Comparison of ENCODE assay signal across 8 cellular contexts in the genomic region with DNA sequence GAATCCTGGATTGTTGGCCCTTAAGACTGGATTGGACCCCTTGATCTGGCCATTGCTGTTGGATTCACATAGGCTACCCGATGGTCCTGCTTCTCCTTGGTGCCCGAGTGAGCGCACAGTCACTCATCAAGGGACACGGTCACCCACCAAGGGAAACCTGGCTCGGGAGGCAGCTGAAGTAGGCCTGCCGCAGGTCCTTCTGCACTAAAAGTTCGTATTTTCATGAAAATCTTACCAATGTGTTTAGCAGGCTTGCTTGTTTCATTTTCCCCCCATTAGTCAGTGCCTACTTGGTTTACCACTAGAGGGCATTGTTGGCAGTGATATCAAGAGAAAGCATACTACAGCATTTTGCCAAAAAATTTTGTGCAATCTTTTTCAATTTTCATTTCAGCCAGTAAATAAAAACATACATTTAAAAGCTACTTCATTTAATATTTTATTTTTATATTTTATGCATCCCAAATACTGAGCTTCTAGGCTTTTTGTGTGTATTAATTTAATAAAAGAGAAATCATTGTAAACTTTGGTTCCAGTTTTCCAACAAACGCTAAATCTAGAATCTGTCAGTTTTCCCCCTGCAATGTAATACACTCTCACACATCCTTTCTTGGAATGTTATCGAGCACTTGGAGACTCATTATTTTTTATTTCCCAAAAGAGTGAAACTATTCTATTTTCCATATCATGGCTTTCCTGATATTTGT.
DNase-seq lines count a peak whose midpoint lies in the region; ATAC-seq and TF ChIP-seq lines count a peak whose summit lies in the region.

No MANE protein-coding gene starts in this region.

- H3K36me3 ChIP-seq in GM23248 (ENCODE audit: low read depth) (no peaks in the 10 kb centered on the region), endodermal cell (ENCODE audit: control insufficient read depth, insufficient read depth, low read length) (no peaks in the 10 kb centered on the region), mucosa of descending colon (ENCODE audit: low read depth) (no peaks in the 10 kb centered on the region), aorta (ENCODE audit: control insufficient read depth in 1 of 2, insufficient read depth in 2 of 2, low read length in 1 of 2) (no peaks in the 10 kb centered on the region)

- peaks cover 13% of the 10 kb centered on the region for H3K4me1 ChIP-seq in GM23248 (ENCODE audit: insufficient read depth)
- H3K4me1 ChIP-seq in endodermal cell (ENCODE audit: control insufficient read depth, insufficient read depth, low read length), result peaks cover 10% of the 10 kb centered on the region
- peaks cover 16% of the 10 kb centered on the region for H3K4me1 ChIP-seq in mucosa of descending colon (ENCODE audit: low read depth)
- peaks cover 0 to 2% of the 10 kb centered on the region in 2 donors for H3K4me1 ChIP-seq in aorta (ENCODE audit: control insufficient read depth in 1 of 2, insufficient read depth in 2 of 2, low read length in 2 of 2)

- H3K9me3 Mint-ChIP-seq in T-cell (no peaks in the 10 kb centered on the region), endodermal cell (no peaks in the 10 kb centered on the region)

- TF ChIP-seq CTCF in NB4 (IDR thresholded peaks at IDR 0.05; ENCODE audit: low read depth, low read length), result peak; percentile 98
- TF ChIP-seq CTCF in endodermal cell (conservative IDR thresholded peaks at IDR 0.05), result peak; percentile 100
- peak; percentile 62 for TF ChIP-seq CTCF in mucosa of descending colon (IDR thresholded peaks at IDR 0.05)

- H3K4me3 Mint-ChIP-seq in T-cell (peak overlapping the region in 2 of 3 donors; percentile 2 to 74), endodermal cell (no peak overlapping the region)

- peak; percentile 60 for DNase-seq in activated CD8-positive, alpha-beta memory T cell treated with anti-CD3 and anti-CD28 coated beads for 24 hours
- DNase-seq in activated CD8-positive, alpha-beta memory T cell treated with anti-CD3 and anti-CD28 coated beads, Interleukin-2, amount 50 U/mL, for 48 hours, result no peak
- DNase-seq in GM23248 (peak; percentile 88), NB4 (ENCODE audit: low read depth) (peak; percentile 89), T-cell (peak in 15 of 34 experiments; percentile 2 to 29 (median 14)), endodermal cell (peak; percentile 75), mucosa of descending colon (peak in 1 of 3 donors; percentile 52), aorta (no peak)

- 21 to 28% methylated on average over 9 of the region's 9 CpGs for WGBS in GM23248 (ENCODE audit: low coverage in 1 of 2, low lambda C conversion rate in 2 of 2, missing lambda C conversion rate in 2 of 2), 2 experiments
- 61 to 64% methylated on average over 8 to 9 of the region's 9 CpGs for WGBS in endodermal cell (ENCODE audit: insufficient coverage in 1 of 2, insufficient read length in 1 of 2), 2 experiments
- WGBS in aorta, 2 donors, result 34 to 38% methylated on average over 9 of the region's 9 CpGs

- POLR2A ChIA-PET in T-cell (lab: Charles Lee), result interaction anchor here in 1 of 2 donors (0.6 kb wide), 1 partner anchor 11 kb away, joined by 6 read pairs; no protein-coding TSS in a partner anchor

- H4K20me1 ChIP-seq in GM23248 (ENCODE audit: insufficient read depth), result no peaks in the 10 kb centered on the region

- H3K27ac ChIP-seq in GM23248 (no peak overlapping the region), endodermal cell (ENCODE audit: low read depth, low read length) (no peak overlapping the region), aorta (ENCODE audit: low read depth in 1 of 2, low read length in 2 of 2) (no peak overlapping the region)

- no peaks in the 10 kb centered on the region for H3K36me3 Mint-ChIP-seq in T-cell
- no peaks in the 10 kb centered on the region for H3K36me3 Mint-ChIP-seq in endodermal cell (ENCODE audit: low read depth)

- TF ChIP-seq POLR2A in NB4 (IDR thresholded peaks at IDR 0.05; ENCODE audit: extremely low read depth, insufficient read length), result no peak

- no peaks in the 10 kb centered on the region for H3K27me3 ChIP-seq in GM23248 (replicated peaks; ENCODE audit: insufficient read depth)
- H3K27me3 ChIP-seq in endodermal cell (ENCODE audit: control insufficient read depth, insufficient read depth, low read length, poor library complexity, severe bottlenecking), result no peaks in the 10 kb centered on the region
- no peaks in the 10 kb centered on the region for H3K27me3 ChIP-seq in aorta (ENCODE audit: control insufficient read depth in 1 of 2, insufficient read depth in 2 of 2, low read length in 1 of 2)

- in situ Hi-C loops in GM23248 (cut with MboI), result loop anchor here (25.0 kb wide), 1 partner anchor 576 kb away; no protein-coding TSS in a partner anchor

- H3K4me1 Mint-ChIP-seq in T-cell, result peaks cover 4 to 9% (median 6%) of the 10 kb centered on the region in 3 donors
- H3K4me1 Mint-ChIP-seq in endodermal cell, result peaks cover 32% of the 10 kb centered on the region

- no peak overlapping the region for H3K27ac Mint-ChIP-seq in T-cell
- no peak overlapping the region for H3K27ac Mint-ChIP-seq in endodermal cell

- ATAC-seq in T-cell (replicated peaks in 1 of 4), result peak in 2 of 4 experiments; percentile 61 to 75
- ATAC-seq in mucosa of descending colon, result peak; percentile 56
- peak; percentile 77 for ATAC-seq in aorta (ENCODE audit: low FRiP score)

- peak overlapping the region; percentile 95 for H2AFZ ChIP-seq in GM23248

- no peaks in the 10 kb centered on the region for H3K79me2 ChIP-seq in GM23248 (ENCODE audit: insufficient read depth)

- peak overlapping the region; percentile 87 for H3K4me2 ChIP-seq in GM23248 (ENCODE audit: unreplicated experiment)

- intact Hi-C loops in mucosa of descending colon (cut with DNase I, micrococcal nuclease), result loop anchor here in 1 of 2 donors (10.0 kb wide), 1 partner anchor 588 kb away; no protein-coding TSS in a partner anchor
- intact Hi-C loops in aorta (cut with DNase I), result loop anchor here (5.0 to 10.0 kb wide), 3 partner anchors 588 to 658 kb away; no protein-coding TSS in a partner anchor

- CTCF ChIA-PET in T-cell (lab: Charles Lee), result interaction anchor here (0.5 to 2.0 kb wide), 20 partner anchors 9 to 1265 kb away, joined by 3 to 9 read pairs (median 4); no protein-coding TSS in a partner anchor

- H3K4me3 ChIP-seq in GM23248 (peak overlapping the region; percentile 68), NB4 (ENCODE audit: low read depth, low read length) (peak overlapping the region; percentile 15), endodermal cell (ENCODE audit: low read length) (no peak overlapping the region), mucosa of descending colon (no peak overlapping the region), aorta (ENCODE audit: low read length in 2 of 2) (no peak overlapping the region)

- H3K27me3 Mint-ChIP-seq in T-cell (no peaks in the 10 kb centered on the region), endodermal cell (ENCODE audit: insufficient read depth) (peaks cover 2% of the 10 kb centered on the region)

- peak overlapping the region; percentile 74 for H3K9ac ChIP-seq in GM23248
- H3K9ac ChIP-seq in endodermal cell (ENCODE audit: extremely low read depth, low read length, poor library complexity, severe bottlenecking), result no peak overlapping the region

- no peaks in the 10 kb centered on the region for H3K9me3 ChIP-seq in GM23248 (ENCODE audit: low read depth)
- H3K9me3 ChIP-seq in endodermal cell (ENCODE audit: control insufficient read depth, low read length), result no peaks in the 10 kb centered on the region
- H3K9me3 ChIP-seq in mucosa of descending colon, result no peaks in the 10 kb centered on the region
- H3K9me3 ChIP-seq in aorta (ENCODE audit: control insufficient read depth, low read length), result no peaks in the 10 kb centered on the region

- no peaks in the 10 kb centered on the region for H3K9me2 ChIP-seq in GM23248 (ENCODE audit: insufficient read depth)

- no peaks in the 10 kb centered on the region for H3F3A ChIP-seq in GM23248 (ENCODE audit: insufficient read depth)

Comparison
In these comparisons a context has a peak if more than half of its experiments do, and no peak if none do; other contexts are left out.
1. DNase-seq: peak in activated CD8-positive, alpha-beta memory T cell treated with anti-CD3 and anti-CD28 coated beads for 24 hours (single experiment), GM23248 (single experiment), NB4 (single experiment) and endodermal cell (single experiment); none in activated CD8-positive, alpha-beta memory T cell treated with anti-CD3 and anti-CD28 coated beads, Interleukin-2, amount 50 U/mL, for 48 hours (single experiment) and aorta (0 of 2).
2. H3K4me3 ChIP-seq: peak in GM23248 (single experiment) and NB4 (single experiment); none in endodermal cell (single experiment), mucosa of descending colon (single experiment) and aorta (0 of 2).
3. Peak in every context shown above with its lines, with median percentiles within 50 percentile points of each other: CTCF ChIP-seq.